9 cellular contexts compared by ENCODE assay signal in genomic region chr2:68762665-68763064, GRCh38. TPM values are rescaled to one million over a fixed set of nuclear protein-coding genes. Genes with fewer than 3 reads are reported as not detected.
DNase-seq lines count a peak whose midpoint lies in the region; ATAC-seq, FAIRE-seq and TF ChIP-seq lines count a peak whose summit lies in the region.
"Had no signal": no experiment of that assay in that cellular context is flagged by ENCODE, and none has a peak within 500 bp of the region (broad histone marks: within the 10 kb centered on the region; RNA-seq: fewer than 3 reads in every experiment).

No MANE protein-coding gene starts in this region.

- no peaks in the 10 kb centered on the region for H3K27me3 ChIP-seq in liver (ENCODE audit: control insufficient read depth in 4 of 4, insufficient read depth in 4 of 4, low read length in 3 of 4)
- peaks cover 0 to 23% of the 10 kb centered on the region in 2 experiments; a peak in 3 of 5 replicates for H3K27me3 ChIP-seq in HepG2 (ENCODE audit: control insufficient read depth in 1 of 2, insufficient read depth in 2 of 2, low read length in 2 of 2)
- H3K27me3 ChIP-seq in upper lobe of right lung: no peaks in the 10 kb centered on the region
- H3K27me3 ChIP-seq in neuronal stem cell (ENCODE audit: control insufficient read depth in 3 of 3, insufficient read depth in 3 of 3, low read depth in 1 of 3, low read length in 3 of 3): no peaks in the 10 kb centered on the region
- H3K27me3 ChIP-seq in suprapubic skin: no peaks in the 10 kb centered on the region

- H2BK15ac ChIP-seq in neuronal stem cell (ENCODE audit: low read length): no peak overlapping the region

- H2BK12ac ChIP-seq in neuronal stem cell (ENCODE audit: low read length): no peak overlapping the region

- TF ChIP-seq CTCF in liver (IDR thresholded peaks at IDR 0.05; ENCODE audit: low read depth, low read length, missing input control): no peak
- no peak for TF ChIP-seq CTCF in HepG2 (CRISPR knock-in tag; IDR thresholded peaks at IDR 0.05)
- TF ChIP-seq CTCF in upper lobe of right lung (IDR thresholded peaks at IDR 0.05): no peak
- TF ChIP-seq CTCF in suprapubic skin (IDR thresholded peaks at IDR 0.05): no peak

- H2AK5ac ChIP-seq in neuronal stem cell (ENCODE audit: low read depth, low read length): no peak overlapping the region

- no peak overlapping the region for H3K4me2 ChIP-seq in HepG2 (ENCODE audit: low read depth, low read length)
- no peak overlapping the region for H3K4me2 ChIP-seq in neuronal stem cell (ENCODE audit: insufficient read depth, low read length, poor library complexity, severe bottlenecking)

- no peak overlapping the region for H3K14ac ChIP-seq in neuronal stem cell (ENCODE audit: low read length)

- H3K79me1 ChIP-seq in neuronal stem cell (ENCODE audit: low read depth, low read length): no peaks in the 10 kb centered on the region

- FAIRE-seq in HepG2 (lab: Jason Lieb, UNC): no peak

- POLR2A ChIA-PET in HepG2 (lab: Yijun Ruan, JAX): no interaction called here

- BruUV-seq in HepG2 (replicated peaks; lab: Mats Ljungman, UMichigan): no TSS peak

- H2AFZ ChIP-seq in HepG2 (ENCODE audit: low read length) (no peak overlapping the region), neuronal stem cell (ENCODE audit: low read length) (no peak overlapping the region)

- no peak overlapping the region for H2BK5ac ChIP-seq in neuronal stem cell (ENCODE audit: low read length)

- H4K91ac ChIP-seq in neuronal stem cell (ENCODE audit: low read depth, low read length, poor library complexity): no peak overlapping the region

- no peak overlapping the region for H3K23ac ChIP-seq in neuronal stem cell (ENCODE audit: low read depth, low read length, poor library complexity)

- no peak overlapping the region for H2BK120ac ChIP-seq in neuronal stem cell (ENCODE audit: low read depth, low read length)

- H3K18ac ChIP-seq in neuronal stem cell (ENCODE audit: low read length): no peak overlapping the region

- ATAC-seq in HepG2 (no peak), upper lobe of right lung (no peak), GM18873 (IDR thresholded peaks at IDR 0.05; ENCODE audit: low FRiP score, unreplicated experiment) (no peak)

- DNase-seq in HepG2 (ENCODE audit: low spot score) (no peak), Kasumi-1 (lab: John Stamatoyannopoulos, UW) (peak; percentile 79 to 86), upper lobe of right lung (no peak), neuronal stem cell (ENCODE audit: low spot score) (no peak), suprapubic skin (ENCODE audit: low spot score in 2 of 2) (no peak)
- DNase-seq in effector CD4-positive, alpha-beta T cell: peak; percentile 15
- DNase-seq: activated effector memory CD4-positive, alpha-beta T cell treated with anti-CD3 and anti-CD28 coated beads, Interleukin-2, amount 50 U/mL, for 16 hours had no signal

- H3K9me3 ChIP-seq in liver (ENCODE audit: control insufficient read depth in 4 of 4, low read length in 3 of 4) (no peaks in the 10 kb centered on the region), HepG2 (ENCODE audit: low read length) (no peaks in the 10 kb centered on the region), upper lobe of right lung (no peaks in the 10 kb centered on the region), neuronal stem cell (replicated peaks in 1 of 2; ENCODE audit: control insufficient read depth in 2 of 2, insufficient read depth in 1 of 2, low read depth in 1 of 2, low read length in 2 of 2) (no peaks in the 10 kb centered on the region), suprapubic skin (no peaks in the 10 kb centered on the region)

- H3K36me3 ChIP-seq in liver (ENCODE audit: control insufficient read depth in 4 of 4, insufficient read depth in 3 of 4, low read depth in 1 of 4, low read length in 3 of 4): no peaks in the 10 kb centered on the region
- H3K36me3 ChIP-seq in HepG2 (replicated peaks in 1 of 2; ENCODE audit: control insufficient read depth in 1 of 2, insufficient read depth in 2 of 2, low read length in 2 of 2): no peaks in the 10 kb centered on the region
- H3K36me3 ChIP-seq in upper lobe of right lung: no peaks in the 10 kb centered on the region
- no peaks in the 10 kb centered on the region for H3K36me3 ChIP-seq in neuronal stem cell (replicated peaks in 1 of 2; ENCODE audit: control insufficient read depth in 2 of 2, insufficient read depth in 2 of 2, low read length in 2 of 2)
- H3K36me3 ChIP-seq in suprapubic skin: no peaks in the 10 kb centered on the region

- no peak overlapping the region for H3K4ac ChIP-seq in neuronal stem cell (ENCODE audit: low read length)

- intact Hi-C loops in HepG2 (cut with micrococcal nuclease; ENCODE audit: unreplicated experiment) (no loop called here), upper lobe of right lung (cut with DNase I) (no loop called here)

- peaks cover 0 to under 1% (median 0%) of the 10 kb centered on the region in 4 donors for H3K4me1 ChIP-seq in liver (ENCODE audit: control insufficient read depth in 4 of 4, insufficient read depth in 4 of 4, low read length in 3 of 4)
- no peaks in the 10 kb centered on the region for H3K4me1 ChIP-seq in HepG2 (ENCODE audit: insufficient read depth, low read length)
- H3K4me1 ChIP-seq in upper lobe of right lung: peaks cover 53% of the 10 kb centered on the region
- no peaks in the 10 kb centered on the region for H3K4me1 ChIP-seq in neuronal stem cell (ENCODE audit: control insufficient read depth in 2 of 2, insufficient read depth in 1 of 2, low read depth in 1 of 2, low read length in 2 of 2)
- peaks cover 38% of the 10 kb centered on the region for H3K4me1 ChIP-seq in suprapubic skin

- no peak overlapping the region for H4K8ac ChIP-seq in neuronal stem cell (ENCODE audit: low read depth, low read length)

- TF ChIP-seq EP300 in HepG2 (IDR thresholded peaks at IDR 0.05; ENCODE audit: low read depth in 2 of 2, low read length in 2 of 2) (no peak), HepG2 (CRISPR knock-in tag; IDR thresholded peaks at IDR 0.05; ENCODE audit: borderline replicate concordance) (no peak), suprapubic skin (IDR thresholded peaks at IDR 0.05) (no peak)

- H3K4me3 ChIP-seq in liver (ENCODE audit: low read depth in 1 of 3, low read length in 3 of 3) (no peak overlapping the region), HepG2 (replicated peaks in 1 of 3; ENCODE audit: insufficient read depth in 1 of 3, low read depth in 2 of 3, low read length in 3 of 3) (no peak overlapping the region), upper lobe of right lung (no peak overlapping the region), neuronal stem cell (ENCODE audit: low read length in 2 of 2) (no peak overlapping the region), suprapubic skin (no peak overlapping the region)

- H4K20me1 ChIP-seq in HepG2 (ENCODE audit: insufficient read depth, low read length): no peaks in the 10 kb centered on the region

- H3K79me2 ChIP-seq in HepG2 (ENCODE audit: insufficient read depth, low read length): no peaks in the 10 kb centered on the region

- TF ChIP-seq RAD21 in liver (IDR thresholded peaks at IDR 0.05) (no peak), HepG2 (CRISPR knock-in tag; IDR thresholded peaks at IDR 0.05) (no peak)

- CTCF ChIA-PET in HepG2 (lab: Yijun Ruan, JAX; ENCODE audit: low intra/inter-chr PET ratio, low total read pairs): no interaction called here

- H3K27ac ChIP-seq in liver (ENCODE audit: low read depth in 1 of 2, low read length in 2 of 2): peak overlapping the region in 1 of 2 donors; percentile 37
- no peak overlapping the region for H3K27ac ChIP-seq in HepG2 (ENCODE audit: extremely low read length, insufficient read depth, low read length)
- H3K27ac ChIP-seq in upper lobe of right lung: peak overlapping the region; percentile 55
- no peak overlapping the region for H3K27ac ChIP-seq in neuronal stem cell (replicated peaks; ENCODE audit: low read length)
- no peak overlapping the region for H3K27ac ChIP-seq in suprapubic skin

- in situ Hi-C loops in HepG2 (cut with HindIII; ENCODE audit: extremely low pct_ligation_motif_present, low pct_unique_long_range_greater_than_20kb): no loop called here

- no peak overlapping the region for H3K9ac ChIP-seq in liver (ENCODE audit: low read depth in 1 of 2, low read length in 2 of 2)
- no peak overlapping the region for H3K9ac ChIP-seq in HepG2 (ENCODE audit: insufficient read depth, low read depth, low read length)
- no peak overlapping the region for H3K9ac ChIP-seq in neuronal stem cell (ENCODE audit: low read depth, low read length, poor library complexity)

- TF ChIP-seq POLR2A in HepG2 (IDR thresholded peaks at IDR 0.05; ENCODE audit: insufficient read depth in 1 of 2, low read depth in 2 of 2, low read length in 2 of 2): no peak
- TF ChIP-seq POLR2A in suprapubic skin (IDR thresholded peaks at IDR 0.05): no peak

TF ChIP-seq in liver, 16 proteins besides CTCF, POLR2A, EP300 and RAD21 (continues in another document):
- peak; percentile 44 for TF ChIP-seq YY1 (IDR thresholded peaks at IDR 0.05)

RNA-seq across cellular contexts. Expression of gene ARHGAP25, which starts 28.1 kb away (rescaled TPM):
- 1 to 10 TPM; 6.4 to 7.0 TPM for total RNA-seq in liver
- 1 to 10 TPM; 3.5 to 4.2 TPM for polyA plus RNA-seq in liver
- not detected in 2 replicates for total RNA-seq in HepG2 (2016; rRNA removed; fragmentation: Illumina TruSeq; extraction: Trizol)
- not detected in 2 replicates for total RNA-seq in HepG2 (2016; cell fraction: cytosol; rRNA removed; fragmentation: Illumina TruSeq; extraction: Trizol; ENCODE audit: low read depth)
- total RNA-seq in HepG2 (2016; cell fraction: insoluble cytoplasmic fraction; rRNA removed; fragmentation: Illumina TruSeq; extraction: Trizol): not detected in 2 replicates
- not detected in 2 replicates for total RNA-seq in HepG2 (2016; cell fraction: membrane; rRNA removed; fragmentation: Illumina TruSeq; extraction: Trizol)
- total RNA-seq in HepG2 (2016; cell fraction: nucleus; rRNA removed; fragmentation: Illumina TruSeq; extraction: Trizol): not detected in 2 replicates
- not detected in 2 replicates for polyA plus RNA-seq in HepG2 (2011; rRNA removed)
- not detected in 2 replicates for polyA plus RNA-seq in HepG2 (2011; cell fraction: cytosol; rRNA removed)
- polyA plus RNA-seq in HepG2 (2011; cell fraction: nucleus; rRNA removed): not detected in 2 replicates
- not detected in 2 replicates for polyA plus RNA-seq in HepG2 (2012)
- polyA plus RNA-seq in HepG2 (2016; cell fraction: cytosol; fragmentation: Illumina TruSeq; extraction: Trizol; ENCODE audit: low read depth): not detected in 2 replicates
- polyA plus RNA-seq in HepG2 (2016; cell fraction: insoluble cytoplasmic fraction; fragmentation: Illumina TruSeq; extraction: Trizol; ENCODE audit: low read depth): not detected in 2 replicates
- polyA plus RNA-seq in HepG2 (2016; cell fraction: membrane; fragmentation: Illumina TruSeq; extraction: Trizol; ENCODE audit: low read depth): not detected in 2 replicates
- not detected in 2 replicates for polyA plus RNA-seq in HepG2 (2016; cell fraction: nucleus; fragmentation: Illumina TruSeq; extraction: Trizol; ENCODE audit: insufficient read depth, low read depth)
- polyA minus RNA-seq in HepG2 (2011; rRNA and poly(A)+ RNA removed; ENCODE audit: low replicate concordance): 1.2 TPM in 1 of 2 replicates, not detected in the other
- polyA minus RNA-seq in HepG2 (2011; cell fraction: cytosol; rRNA and poly(A)+ RNA removed): not detected in 2 replicates
- not detected in 2 replicates for polyA minus RNA-seq in HepG2 (2011; cell fraction: nucleus; rRNA and poly(A)+ RNA removed)
- 31.8 TPM for total RNA-seq in upper lobe of right lung
- polyA plus RNA-seq in neuronal stem cell (2013, experiment 1 of 2): 1.4 TPM
- 1.4 TPM for polyA plus RNA-seq in neuronal stem cell (2013, experiment 2 of 2)
- 10 to 100 TPM in 1 of 4 donors, 1 to 10 TPM in 3; 2.0 to 10.9 (median 6.1) TPM for total RNA-seq in suprapubic skin

Comparison
In these comparisons a context has a peak if more than half of its experiments do, and no peak if none do; other contexts are left out.
1. DNase-seq: peak in Kasumi-1 (2 of 2) and effector CD4-positive, alpha-beta T cell (single experiment); none in HepG2 (single experiment), upper lobe of right lung (single experiment), neuronal stem cell (single experiment) and suprapubic skin (0 of 2).